ENCODE assay signal across 11 cellular contexts in the genomic region with DNA sequence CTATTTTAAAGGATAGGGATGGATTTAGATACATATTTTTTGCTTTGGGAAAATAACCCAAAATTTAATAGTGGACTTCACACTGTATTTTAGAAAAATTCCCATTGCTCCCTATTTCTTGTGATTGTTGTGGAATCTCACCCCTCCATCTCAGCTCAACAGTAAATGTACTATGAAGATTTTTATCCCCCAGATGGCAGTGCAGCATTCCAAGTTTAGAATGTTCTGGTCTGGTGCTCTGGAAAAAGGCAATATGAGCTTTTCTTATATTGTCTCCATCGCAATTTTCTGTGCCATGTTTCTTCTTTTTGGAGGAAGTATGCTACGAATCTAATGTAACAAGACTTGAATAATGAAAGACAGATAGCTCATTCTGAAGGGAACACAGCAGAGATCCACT.
A peak's percentile ranks its signal among the peaks of the same experiment; 100 is the strongest.
DNase-seq lines count a peak whose midpoint lies in the region; ATAC-seq and TF ChIP-seq lines count a peak whose summit lies in the region.
"Had no signal": no experiment of that assay in that cellular context is flagged by ENCODE, and none has a peak within 500 bp of the region (broad histone marks: within the 10 kb centered on the region; RNA-seq: fewer than 3 reads in every experiment).

No MANE protein-coding gene starts in this region.

- DNase-seq in GM03348 (ENCODE audit: low spot score) (peak; percentile 17), NCI-H2107 (lab: John Stamatoyannopoulos, UW) (peak; percentile 5), cardiac fibroblast (ENCODE audit: low read depth in 2 of 2) (peak; percentile 20 to 61), neuronal stem cell (ENCODE audit: low spot score) (no peak), HUDEP-2 (lab: John Stamatoyannopoulos, UW; ENCODE audit: unreplicated experiment in 76 of 76) (no peak), aorta (no peak)
- no peak for DNase-seq in NK-92 treated with Interleukin-12 subunit alpha and Interleukin-12 subunit beta, amount 100 ng/mL, for 24 hours (lab: John Stamatoyannopoulos, UW)
- DNase-seq: activated CD4-positive, alpha-beta T cell treated with anti-CD3 and anti-CD28 coated beads for 48 hours; mesendoderm; NCI-H1048 had no signal

- H3K23ac ChIP-seq in neuronal stem cell (ENCODE audit: low read depth, low read length, poor library complexity), result no peak overlapping the region

- H4K91ac ChIP-seq in neuronal stem cell (ENCODE audit: low read depth, low read length, poor library complexity), result no peak overlapping the region

- no peak overlapping the region for H3K14ac ChIP-seq in neuronal stem cell (ENCODE audit: low read length)

- no CpG with 5 or more reads among the region's 2 CpGs for WGBS in neuronal stem cell (ENCODE audit: extremely low coverage in 2 of 2, insufficient read length in 2 of 2, insufficient replicate concordance in 1 of 2), 2 donors
- 8 to 25% methylated on average over 2 of the region's 2 CpGs for WGBS in aorta, 2 donors

- no peak overlapping the region for H2BK120ac ChIP-seq in neuronal stem cell (ENCODE audit: low read depth, low read length)

- H3K4ac ChIP-seq in neuronal stem cell (ENCODE audit: low read length), result no peak overlapping the region

- H3K4me3 ChIP-seq in cardiac fibroblast (replicated peaks in 1 of 2; ENCODE audit: low read depth in 2 of 2, low read length in 2 of 2), result no peak overlapping the region
- no peak overlapping the region for H3K4me3 ChIP-seq in neuronal stem cell (ENCODE audit: low read length in 2 of 2)
- H3K4me3 ChIP-seq in aorta (ENCODE audit: low read length in 2 of 2), result no peak overlapping the region

- H2AK5ac ChIP-seq in neuronal stem cell (ENCODE audit: low read depth, low read length), result no peak overlapping the region

- H2AFZ ChIP-seq in neuronal stem cell (ENCODE audit: low read length), result peak overlapping the region; percentile 58

- no peak overlapping the region for H2BK5ac ChIP-seq in neuronal stem cell (ENCODE audit: low read length)

- H3K18ac ChIP-seq in neuronal stem cell (ENCODE audit: low read length), result no peak overlapping the region

- H3K27me3 ChIP-seq in neuronal stem cell (ENCODE audit: control insufficient read depth in 3 of 3, insufficient read depth in 3 of 3, low read depth in 1 of 3, low read length in 3 of 3), result no peaks in the 10 kb centered on the region
- peaks cover 0 to 2% of the 10 kb centered on the region in 2 donors for H3K27me3 ChIP-seq in aorta (ENCODE audit: control insufficient read depth in 1 of 2, insufficient read depth in 2 of 2, low read length in 1 of 2)

- no peak overlapping the region for H3K4me2 ChIP-seq in neuronal stem cell (ENCODE audit: insufficient read depth, low read length, poor library complexity, severe bottlenecking)

- H3K4me1 ChIP-seq in neuronal stem cell (ENCODE audit: control insufficient read depth in 2 of 2, insufficient read depth in 1 of 2, low read depth in 1 of 2, low read length in 2 of 2) (no peaks in the 10 kb centered on the region), aorta (ENCODE audit: control insufficient read depth in 1 of 2, insufficient read depth in 2 of 2, low read length in 2 of 2) (no peaks in the 10 kb centered on the region)

- no peak overlapping the region for H2BK12ac ChIP-seq in neuronal stem cell (ENCODE audit: low read length)

- intact Hi-C loops in aorta (cut with DNase I), result no loop called here

- H3K9me3 ChIP-seq in neuronal stem cell (replicated peaks in 1 of 2; ENCODE audit: control insufficient read depth in 2 of 2, insufficient read depth in 1 of 2, low read depth in 1 of 2, low read length in 2 of 2) (no peaks in the 10 kb centered on the region), aorta (ENCODE audit: control insufficient read depth, low read length) (no peaks in the 10 kb centered on the region)

- TF ChIP-seq CTCF in cardiac fibroblast (IDR thresholded peaks at IDR 0.05; ENCODE audit: low read depth, low read length), result peak; percentile 19

- ATAC-seq in HG02981 (IDR thresholded peaks at IDR 0.05; ENCODE audit: unreplicated experiment) (no peak), aorta (ENCODE audit: low FRiP score) (no peak)

- H4K8ac ChIP-seq in neuronal stem cell (ENCODE audit: low read depth, low read length), result no peak overlapping the region

- H3K36me3 ChIP-seq in neuronal stem cell (replicated peaks in 1 of 2; ENCODE audit: control insufficient read depth in 2 of 2, insufficient read depth in 2 of 2, low read length in 2 of 2) (no peaks in the 10 kb centered on the region), aorta (ENCODE audit: control insufficient read depth in 1 of 2, insufficient read depth in 2 of 2, low read length in 1 of 2) (no peaks in the 10 kb centered on the region)

- H3K9ac ChIP-seq in neuronal stem cell (ENCODE audit: low read depth, low read length, poor library complexity), result no peak overlapping the region

- H3K27ac ChIP-seq in neuronal stem cell (replicated peaks; ENCODE audit: low read length) (no peak overlapping the region), aorta (ENCODE audit: low read depth in 1 of 2, low read length in 2 of 2) (no peak overlapping the region)

- no peak overlapping the region for H2BK15ac ChIP-seq in neuronal stem cell (ENCODE audit: low read length)

- no peaks in the 10 kb centered on the region for H3K79me1 ChIP-seq in neuronal stem cell (ENCODE audit: low read depth, low read length)

Comparison
In these comparisons a context has a peak if more than half of its experiments do, and no peak if none do; other contexts are left out.
1. DNase-seq: peak in GM03348 (single experiment), NCI-H2107 (single experiment) and cardiac fibroblast (2 of 2); none in neuronal stem cell (single experiment), HUDEP-2 (0 of 76), NK-92 treated with Interleukin-12 subunit alpha and Interleukin-12 subunit beta, amount 100 ng/mL, for 24 hours (single experiment) and aorta (0 of 2).